1 cellular context compared by ENCODE assay signal in genomic region chr1:239123243-239123642, GRCh38.
TF ChIP-seq lines count a peak whose summit lies in the region.

No MANE protein-coding gene starts in this region.

TF ChIP-seq in H1, 55 proteins besides CTCF, POLR2A, EP300 and RAD21:
- TF ChIP-seq TAF1 (IDR thresholded peaks at IDR 0.05; ENCODE audit: low read depth, low read length) (no peak), CBX8 (IDR thresholded peaks at IDR 0.05; ENCODE audit: borderline replicate concordance, low read depth, low read length) (no peak), TCF12 (IDR thresholded peaks at IDR 0.05; ENCODE audit: low read depth, low read length) (no peak), CEBPB (IDR thresholded peaks at IDR 0.05; ENCODE audit: low read depth, low read length) (peak; percentile 90), MAX (IDR thresholded peaks at IDR 0.05) (no peak), FOSL1 (IDR thresholded peaks at IDR 0.05; ENCODE audit: insufficient read depth, low read depth, low read length) (no peak), RFX5 (IDR thresholded peaks at IDR 0.05; ENCODE audit: borderline replicate concordance, low read depth, low read length) (no peak), PHF8 (conservative IDR thresholded peaks at IDR 0.05; ENCODE audit: low read depth, low read length) (no peak)
